1 cellular context compared by ENCODE assay signal in genomic region chr19:45790942-45791341, GRCh38.
TF ChIP-seq lines count a peak whose summit lies in the region.

No MANE protein-coding gene starts in this region.

TF ChIP-seq in GM23338, 12 proteins besides CTCF, POLR2A, EP300 and RAD21 (continued from another document):
- TF ChIP-seq ZNF462 (CRISPR knock-in tag; IDR thresholded peaks at IDR 0.05) (no peak), REST (IDR thresholded peaks at IDR 0.05; ENCODE audit: unreplicated experiment) (no peak), NANOG (IDR thresholded peaks at IDR 0.05; ENCODE audit: borderline replicate concordance) (no peak), EZH2phosphoT487 (IDR thresholded peaks at IDR 0.05; ENCODE audit: unreplicated experiment) (no peak), EZH2 (IDR thresholded peaks at IDR 0.05; ENCODE audit: low read depth, unreplicated experiment) (no peak), STAT1 (IDR thresholded peaks at IDR 0.05; ENCODE audit: unreplicated experiment) (no peak), POLR2AphosphoS5 (IDR thresholded peaks at IDR 0.05; ENCODE audit: low read depth) (no peak), ZNF331 (CRISPR knock-in tag; IDR thresholded peaks at IDR 0.05; ENCODE audit: low read depth) (no peak)
